15 cellular contexts compared by ENCODE assay signal in genomic region chr15:39593071-39594055, GRCh38. TPM values are rescaled to one million over a fixed set of nuclear protein-coding genes. Genes with fewer than 3 reads are reported as not detected.
DNase-seq lines count a peak whose midpoint lies in the region; ATAC-seq, FAIRE-seq and TF ChIP-seq lines count a peak whose summit lies in the region.
"Had no signal": no experiment of that assay in that cellular context is flagged by ENCODE, and none has a peak within 500 bp of the region (broad histone marks: within the 10 kb centered on the region; RNA-seq: fewer than 3 reads in every experiment).

No MANE protein-coding gene starts in this region.

- POLR2A ChIA-PET in HepG2 (lab: Yijun Ruan, JAX), result no interaction called here

- TF ChIP-seq RAD21 in HepG2 (CRISPR knock-in tag; IDR thresholded peaks at IDR 0.05), result no peak

- 96% methylated on average over 11 of the region's 15 CpGs for WGBS in HepG2 (ENCODE audit: low lambda C conversion rate)

- BruUV-seq in HepG2 (replicated peaks; lab: Mats Ljungman, UMichigan), result no TSS peak

- H3K4me2 ChIP-seq in HepG2 (ENCODE audit: low read depth, low read length), result no peak overlapping the region

- ATAC-seq in HepG2, result no peak; the same call in 2 of the 3 replicates
- ATAC-seq: upper lobe of right lung had no signal

- no peak for FAIRE-seq in HepG2 (lab: Jason Lieb, UNC)

- TF ChIP-seq POLR2A in HepG2 (IDR thresholded peaks at IDR 0.05; ENCODE audit: insufficient read depth in 1 of 2, low read depth in 2 of 2, low read length in 2 of 2), result peak in 1 of 2 experiments; percentile 23; a peak in 1 of 4 replicates

- CTCF ChIA-PET in HepG2 (lab: Yijun Ruan, JAX; ENCODE audit: low intra/inter-chr PET ratio, low total read pairs), result no interaction called here

- no peak for TF ChIP-seq CTCF in HepG2 (CRISPR knock-in tag; IDR thresholded peaks at IDR 0.05)

- no peaks in the 10 kb centered on the region for H3K4me1 ChIP-seq in HepG2 (ENCODE audit: insufficient read depth, low read length)
- H3K4me1 ChIP-seq: upper lobe of right lung had no signal

- H3K4me3 ChIP-seq in HepG2 (replicated peaks in 1 of 3; ENCODE audit: insufficient read depth in 1 of 3, low read depth in 2 of 3, low read length in 3 of 3), result no peak overlapping the region
- H3K4me3 ChIP-seq: BLaER1 treated with 17β-estradiol and CSF1 and Interleukin-3, amounts not matched to agents 10 nM and 100 nM; upper lobe of right lung had no signal

- no peaks in the 10 kb centered on the region; the same call in 1 of the 2 replicates for H4K20me1 ChIP-seq in HepG2 (ENCODE audit: insufficient read depth, low read length)
- H4K20me1 ChIP-seq: BLaER1 treated with 17β-estradiol and CSF1 and Interleukin-3, amounts not matched to agents 10 nM and 100 nM had no signal

- in situ Hi-C loops in ACHN (cut with HindIII; ENCODE audit: low pct_ligation_motif_present, low pct_unique_long_range_greater_than_20kb, low sequenced_read_pairs), result no loop called here
- in situ Hi-C loops in HepG2 (cut with HindIII; ENCODE audit: extremely low pct_ligation_motif_present, low pct_unique_long_range_greater_than_20kb), result no loop called here

- H3K36me3 ChIP-seq in HepG2 (replicated peaks in 1 of 2; ENCODE audit: control insufficient read depth in 1 of 2, insufficient read depth in 2 of 2, low read length in 2 of 2), result peaks cover 42 to 69% of the 10 kb centered on the region in 2 experiments

- no peaks in the 10 kb centered on the region for H3K27me3 ChIP-seq in HepG2 (ENCODE audit: control insufficient read depth in 1 of 2, insufficient read depth in 2 of 2, low read length in 2 of 2)
- H3K27me3 ChIP-seq: BLaER1 treated with 17β-estradiol and CSF1 and Interleukin-3, amounts not matched to agents 10 nM and 100 nM; upper lobe of right lung had no signal

- H3K79me2 ChIP-seq in HepG2 (ENCODE audit: insufficient read depth, low read length), result no peaks in the 10 kb centered on the region

- intact Hi-C loops in HepG2 (cut with micrococcal nuclease; ENCODE audit: unreplicated experiment), result no loop called here

- TF ChIP-seq EP300 in HepG2 (IDR thresholded peaks at IDR 0.05; ENCODE audit: low read depth in 2 of 2, low read length in 2 of 2) (no peak), HepG2 (CRISPR knock-in tag; IDR thresholded peaks at IDR 0.05; ENCODE audit: borderline replicate concordance) (no peak)

- DNase-seq in ACHN (peak; percentile 9), LHCN-M2 (ENCODE audit: low read depth) (peak; percentile 53), dedifferentiated amniotic fluid mesenchymal stem cell (ENCODE audit: extremely low spot score) (peak; percentile 18), lung microvascular endothelial cell (ENCODE audit: low read depth in 2 of 2) (peak; percentile 46 to 66), NCI-H82 (lab: John Stamatoyannopoulos, UW) (no peak), HepG2 (ENCODE audit: low spot score) (no peak), SK-N-DZ (ENCODE audit: low spot score) (no peak), NCI-H526 (lab: John Stamatoyannopoulos, UW) (no peak)
- DNase-seq: activated CD4-positive, CD25-positive, alpha-beta regulatory T cell treated with anti-CD3 and anti-CD28 coated beads, Interleukin-2, amount 50 U/mL, for 72 hours; endodermal cell; HCEC 1CT; mesendoderm; SW 1271; upper lobe of right lung had no signal

- H3K9me3 ChIP-seq in HepG2 (ENCODE audit: low read length), result no peaks in the 10 kb centered on the region
- H3K9me3 ChIP-seq: BLaER1 treated with 17β-estradiol and CSF1 and Interleukin-3, amounts not matched to agents 10 nM and 100 nM; upper lobe of right lung had no signal

- H3K27ac ChIP-seq in HepG2 (ENCODE audit: extremely low read length, insufficient read depth, low read length), result no peak overlapping the region
- H3K27ac ChIP-seq: BLaER1 treated with 17β-estradiol and CSF1 and Interleukin-3, amounts not matched to agents 10 nM and 100 nM; upper lobe of right lung had no signal

- H2AFZ ChIP-seq in HepG2 (ENCODE audit: low read length), result no peak overlapping the region

- H3K9ac ChIP-seq in HepG2 (ENCODE audit: insufficient read depth, low read depth, low read length), result no peak overlapping the region
- H3K9ac ChIP-seq: BLaER1 treated with 17β-estradiol and CSF1 and Interleukin-3, amounts not matched to agents 10 nM and 100 nM had no signal

TF ChIP-seq in HepG2, 621 proteins besides CTCF, POLR2A, EP300 and RAD21 (continues in another document):
- TF ChIP-seq KDM4B (CRISPR knock-in tag; IDR thresholded peaks at IDR 0.05), result no peak
- no peak for TF ChIP-seq NBN (conservative IDR thresholded peaks at IDR 0.05)
- TF ChIP-seq, protein P1, sequence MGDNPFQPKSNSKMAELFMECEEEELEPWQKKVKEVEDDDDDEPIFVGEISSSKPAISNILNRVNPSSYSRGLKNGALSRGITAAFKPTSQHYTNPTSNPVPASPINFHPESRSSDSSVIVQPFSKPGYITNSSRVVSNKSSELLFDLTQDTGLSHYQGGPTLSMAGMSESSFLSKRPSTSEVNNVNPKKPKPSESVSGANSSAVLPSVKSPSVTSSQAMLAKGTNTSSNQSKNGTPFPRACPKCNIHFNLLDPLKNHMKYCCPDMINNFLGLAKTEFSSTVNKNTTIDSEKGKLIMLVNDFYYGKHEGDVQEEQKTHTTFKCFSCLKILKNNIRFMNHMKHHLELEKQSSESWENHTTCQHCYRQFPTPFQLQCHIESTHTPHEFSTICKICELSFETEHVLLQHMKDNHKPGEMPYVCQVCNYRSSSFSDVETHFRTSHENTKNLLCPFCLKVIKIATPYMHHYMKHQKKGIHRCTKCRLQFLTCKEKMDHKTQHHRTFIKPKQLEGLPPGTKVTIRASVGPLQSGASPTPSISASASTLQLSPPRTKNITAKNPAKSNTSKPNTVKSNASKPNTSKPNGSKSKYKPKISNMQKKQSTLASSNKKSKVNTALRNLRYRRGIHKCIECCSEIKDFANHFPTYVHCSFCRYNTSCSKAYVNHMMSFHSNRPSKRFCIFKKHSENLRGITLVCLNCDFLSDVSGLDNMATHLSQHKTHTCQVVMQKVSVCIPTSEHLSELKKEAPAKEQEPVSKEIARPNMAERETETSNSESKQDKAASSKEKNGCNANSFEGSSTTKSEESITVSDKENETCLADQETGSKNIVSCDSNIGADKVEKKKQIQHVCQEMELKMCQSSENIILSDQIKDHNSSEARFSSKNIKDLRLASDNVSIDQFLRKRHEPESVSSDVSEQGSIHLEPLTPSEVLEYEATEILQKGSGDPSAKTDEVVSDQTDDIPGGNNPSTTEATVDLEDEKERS (CRISPR knock-in tag; IDR thresholded peaks at IDR 0.05), result no peak
- no peak for TF ChIP-seq BCL6 (CRISPR knock-in tag; IDR thresholded peaks at IDR 0.05)
- TF ChIP-seq CBFB (CRISPR knock-in tag; IDR thresholded peaks at IDR 0.05), result no peak
- TF ChIP-seq ZZZ3 (CRISPR knock-in tag; IDR thresholded peaks at IDR 0.05; ENCODE audit: borderline replicate concordance), result no peak
- TF ChIP-seq FOSL2 (CRISPR knock-in tag; IDR thresholded peaks at IDR 0.05), result no peak
- no peak for TF ChIP-seq ARNT (IDR thresholded peaks at IDR 0.05)
- TF ChIP-seq FOSL1 (CRISPR knock-in tag; IDR thresholded peaks at IDR 0.05; ENCODE audit: borderline replicate concordance), result no peak
- TF ChIP-seq ZBTB7A (CRISPR knock-in tag; IDR thresholded peaks at IDR 0.05), result no peak
- no peak for TF ChIP-seq ZNF17 (CRISPR knock-in tag; IDR thresholded peaks at IDR 0.05)

RNA-seq across cellular contexts. Expression of gene THBS1, which starts 12.5 kb away (rescaled TPM):
- total RNA-seq in LHCN-M2 (2014; rRNA removed) (2,731 and 2,850 TPM in 2 replicates), lung microvascular endothelial cell (3,460 and 6,737 TPM in 2 replicates), HepG2 (2016; rRNA removed; fragmentation: Illumina TruSeq; extraction: Trizol) (35.6 and 67.1 TPM in 2 replicates)
- polyA plus RNA-seq in LHCN-M2 (2012), result 2,014 TPM
- 10.4 and 13.6 TPM in 2 replicates for total RNA-seq in HepG2 (2016; cell fraction: cytosol; rRNA removed; fragmentation: Illumina TruSeq; extraction: Trizol; ENCODE audit: low read depth)
- 31.2 and 67.2 TPM in 2 replicates for total RNA-seq in HepG2 (2016; cell fraction: insoluble cytoplasmic fraction; rRNA removed; fragmentation: Illumina TruSeq; extraction: Trizol)
- 12.7 and 15.5 TPM in 2 replicates for total RNA-seq in HepG2 (2016; cell fraction: membrane; rRNA removed; fragmentation: Illumina TruSeq; extraction: Trizol)
- 154 and 191 TPM in 2 replicates for total RNA-seq in HepG2 (2016; cell fraction: nucleus; rRNA removed; fragmentation: Illumina TruSeq; extraction: Trizol)
- polyA plus RNA-seq in HepG2 (2011; rRNA removed), result 54.7 and 64.6 TPM in 2 replicates
- polyA plus RNA-seq in HepG2 (2011; cell fraction: cytosol; rRNA removed), result 18.4 and 18.6 TPM in 2 replicates
- 258 and 353 TPM in 2 replicates for polyA plus RNA-seq in HepG2 (2011; cell fraction: nucleus; rRNA removed)
- polyA plus RNA-seq in HepG2 (2012), result 14.5 and 32.8 TPM in 2 replicates
- polyA plus RNA-seq in HepG2 (2016; cell fraction: cytosol; fragmentation: Illumina TruSeq; extraction: Trizol; ENCODE audit: low read depth), result 1.0 and 1.3 TPM in 2 replicates
- polyA plus RNA-seq in HepG2 (2016; cell fraction: insoluble cytoplasmic fraction; fragmentation: Illumina TruSeq; extraction: Trizol; ENCODE audit: low read depth), result 13.5 and 17.7 TPM in 2 replicates
- 1.9 and 2.6 TPM in 2 replicates for polyA plus RNA-seq in HepG2 (2016; cell fraction: membrane; fragmentation: Illumina TruSeq; extraction: Trizol; ENCODE audit: low read depth)
- 147 and 163 TPM in 2 replicates for polyA plus RNA-seq in HepG2 (2016; cell fraction: nucleus; fragmentation: Illumina TruSeq; extraction: Trizol; ENCODE audit: insufficient read depth, low read depth)
- 15.2 and 310 TPM in 2 replicates for polyA minus RNA-seq in HepG2 (2011; rRNA and poly(A)+ RNA removed; ENCODE audit: low replicate concordance)
- 142 and 165 TPM in 2 replicates for polyA minus RNA-seq in HepG2 (2011; cell fraction: cytosol; rRNA and poly(A)+ RNA removed)
- polyA minus RNA-seq in HepG2 (2011; cell fraction: nucleus; rRNA and poly(A)+ RNA removed), result 395 and 466 TPM in 2 replicates
- polyA plus RNA-seq in SK-N-DZ (2014; cell fraction: cytosol; rRNA removed), result 0.24 TPM in 1 of 2 replicates, not detected in the other
- polyA plus RNA-seq in SK-N-DZ (2014; cell fraction: nucleus; rRNA removed), result not detected in 2 replicates

Comparison
In these comparisons a context has a peak if more than half of its experiments do, and no peak if none do; other contexts are left out.
1. DNase-seq: peak in ACHN (single experiment), LHCN-M2 (single experiment), dedifferentiated amniotic fluid mesenchymal stem cell (single experiment) and lung microvascular endothelial cell (2 of 2); none in NCI-H82 (single experiment), HepG2 (single experiment), SK-N-DZ (single experiment) and NCI-H526 (0 of 2).
2. RNA of gene THBS1, which starts 12.5 kb away (total RNA-seq): 3,460 to 6,737 TPM in lung microvascular endothelial cell and 2,731 to 2,850 TPM in LHCN-M2; 10.4 to 191 TPM in HepG2; every median in the first group is over 10 times any median in the second.